In genomic region chr22:50548913-50549790, GRCh38 we compare ENCODE assay signal across 10 cellular contexts. TPM values are rescaled to one million over a fixed set of nuclear protein-coding genes. Genes with fewer than 3 reads are reported as not detected.
A peak's percentile ranks its signal among the peaks of the same experiment; 100 is the strongest.
DNase-seq lines count a peak whose midpoint lies in the region; ATAC-seq and TF ChIP-seq lines count a peak whose summit lies in the region.
"Had no signal": no experiment of that assay in that cellular context is flagged by ENCODE, and none has a peak within 500 bp of the region (broad histone marks: within the 10 kb centered on the region; RNA-seq: fewer than 3 reads in every experiment).

No MANE protein-coding gene starts in this region.

- H3K9me3 Mint-ChIP-seq in CD4-positive, alpha-beta T cell, result no peaks in the 10 kb centered on the region
- H3K9me3 Mint-ChIP-seq in activated naive CD8-positive, alpha-beta T cell treated with anti-CD3 and anti-CD28 coated beads, Interleukin-2, amount 50 U/mL, for 24 hours, result no peaks in the 10 kb centered on the region
- H3K9me3 Mint-ChIP-seq: brain had no signal

- TF ChIP-seq CTCF in CD4-positive, alpha-beta T cell (IDR thresholded peaks at IDR 0.05), result no peak
- no peak for TF ChIP-seq CTCF in neutrophil (IDR thresholded peaks at IDR 0.05)

- no peak for DNase-seq in CD4-positive, alpha-beta T cell
- DNase-seq in GM19238 (ENCODE audit: insufficient read length, low spot score) (peak; percentile 23), NCI-H2227 treated with DMSO at 0.1 percent for 48 hours (lab: John Stamatoyannopoulos, UW) (no peak), SW480 (ENCODE audit: low spot score) (no peak)
- DNase-seq in activated naive CD8-positive, alpha-beta T cell treated with anti-CD3 and anti-CD28 coated beads, Interleukin-2, amount 50 U/mL, for 24 hours, result no peak

- H3K4me3 Mint-ChIP-seq in CD4-positive, alpha-beta T cell, result peak overlapping the region; percentile 77
- peak overlapping the region; percentile 77 for H3K4me3 Mint-ChIP-seq in activated naive CD8-positive, alpha-beta T cell treated with anti-CD3 and anti-CD28 coated beads, Interleukin-2, amount 50 U/mL, for 24 hours
- H3K4me3 Mint-ChIP-seq: brain had no signal

- no peaks in the 10 kb centered on the region for H3K27me3 Mint-ChIP-seq in CD4-positive, alpha-beta T cell
- no peaks in the 10 kb centered on the region for H3K27me3 Mint-ChIP-seq in activated naive CD8-positive, alpha-beta T cell treated with anti-CD3 and anti-CD28 coated beads, Interleukin-2, amount 50 U/mL, for 24 hours

- peaks cover 38% of the 10 kb centered on the region for H3K4me1 Mint-ChIP-seq in CD4-positive, alpha-beta T cell (ENCODE audit: low read depth)
- H3K4me1 Mint-ChIP-seq in activated naive CD8-positive, alpha-beta T cell treated with anti-CD3 and anti-CD28 coated beads, Interleukin-2, amount 50 U/mL, for 24 hours, result peaks cover 39% of the 10 kb centered on the region

- POLR2A ChIA-PET in CD4-positive, alpha-beta T cell (lab: Charles Lee), result interaction anchor here (0.9 to 5.0 kb wide), 17 partner anchors 9 to 359 kb away, joined by 3 to 87 read pairs (median 13); partner anchors contain the start of genes CHKB, LMF2, NCAPH2 and SCO2

- no peaks in the 10 kb centered on the region for H3K27me3 ChIP-seq in CD4-positive, alpha-beta T cell (ENCODE audit: control insufficient read depth, insufficient read depth, low read length)
- H3K27me3 ChIP-seq in neutrophil, result peaks cover 50% of the 10 kb centered on the region

- peak overlapping the region; percentile 73 for H3K27ac Mint-ChIP-seq in CD4-positive, alpha-beta T cell
- peak overlapping the region; percentile 71 for H3K27ac Mint-ChIP-seq in activated naive CD8-positive, alpha-beta T cell treated with anti-CD3 and anti-CD28 coated beads, Interleukin-2, amount 50 U/mL, for 24 hours
- H3K27ac Mint-ChIP-seq: progenitor cell of endocrine pancreas had no signal

- H3K9me3 ChIP-seq in CD4-positive, alpha-beta T cell (ENCODE audit: control insufficient read depth, low read length), result no peaks in the 10 kb centered on the region
- H3K9me3 ChIP-seq in neutrophil, result no peaks in the 10 kb centered on the region

- CTCF ChIA-PET in CD4-positive, alpha-beta T cell (lab: Charles Lee), result interaction anchor here (1.0 to 3.6 kb wide), 9 partner anchors 9 to 71 kb away, joined by 3 to 27 read pairs (median 9); partner anchors contain the start of genes SCO2 and SYCE3

- H3K27ac ChIP-seq in CD4-positive, alpha-beta T cell (ENCODE audit: low read depth, low read length), result peak overlapping the region; percentile 67
- peak overlapping the region; percentile 32 for H3K27ac ChIP-seq in neutrophil

- H3K36me3 Mint-ChIP-seq in CD4-positive, alpha-beta T cell (ENCODE audit: low read depth), result no peaks in the 10 kb centered on the region
- H3K36me3 Mint-ChIP-seq in activated naive CD8-positive, alpha-beta T cell treated with anti-CD3 and anti-CD28 coated beads, Interleukin-2, amount 50 U/mL, for 24 hours (ENCODE audit: low read depth), result no peaks in the 10 kb centered on the region
- H3K36me3 Mint-ChIP-seq: brain had no signal

- H3K4me3 ChIP-seq in neutrophil (ENCODE audit: low read depth in 1 of 2, low read length in 1 of 2), result peak overlapping the region; percentile 52 to 59

- intact Hi-C loops in CD4-positive, alpha-beta T cell (cut with DNase I, micrococcal nuclease), result loop anchor here (2.0 to 5.0 kb wide), 2 partner anchors 33 to 34 kb away; partner anchors contain the start of gene CHKB (in 2 of the 2)

- ATAC-seq in CD4-positive, alpha-beta T cell (ENCODE audit: poor library complexity), result peak; percentile 8
- ATAC-seq in activated naive CD8-positive, alpha-beta T cell treated with anti-CD3 and anti-CD28 coated beads, Interleukin-2, amount 50 U/mL, for 24 hours, result peak; percentile 3
- ATAC-seq in HG03378 (IDR thresholded peaks at IDR 0.05; ENCODE audit: unreplicated experiment), result no peak
- ATAC-seq in GM21390 (IDR thresholded peaks at IDR 0.05; ENCODE audit: unreplicated experiment), result no peak

- peaks cover 22 to 31% of the 10 kb centered on the region in 2 experiments for H3K4me1 ChIP-seq in neutrophil (ENCODE audit: control insufficient read depth in 1 of 2, insufficient read depth in 1 of 2, low read depth in 1 of 2, low read length in 1 of 2)

- no peaks in the 10 kb centered on the region for H3K36me3 ChIP-seq in neutrophil

RNA-seq across cellular contexts. Expression of gene KLHDC7B, which starts 3.5 kb away (rescaled TPM):
- 1 to 10 TPM; 2.3 TPM for total RNA-seq in CD4-positive, alpha-beta T cell
- total RNA-seq: progenitor cell of endocrine pancreas had no signal

RNA-seq across cellular contexts. Expression of gene SYCE3, which starts 13.6 kb away (rescaled TPM):
- not detected for total RNA-seq in CD4-positive, alpha-beta T cell
- total RNA-seq: progenitor cell of endocrine pancreas had no signal

RNA-seq across cellular contexts. Expression of gene TYMP, which starts 19.3 kb away (rescaled TPM):
- 10 to 100 TPM in 1 of 2 experiments, 1 to 10 TPM in 1; 9.9 to 10.0 TPM for total RNA-seq in CD4-positive, alpha-beta T cell

RNA-seq across cellular contexts. Expression of gene SCO2, which starts 23.8 kb away (rescaled TPM):
- 1 to 10 TPM in 1 of 2 experiments, under 1 TPM in 1; 0.61 to 5.6 TPM for total RNA-seq in CD4-positive, alpha-beta T cell

RNA-seq across cellular contexts. Expression of gene CPT1B, which starts 29.1 kb away (rescaled TPM):
- total RNA-seq in CD4-positive, alpha-beta T cell, result 10 to 100 TPM; 59.1 to 68.3 TPM

Comparison
In these comparisons a context has a peak if more than half of its experiments do, and no peak if none do; other contexts are left out.
1. ATAC-seq: peak in CD4-positive, alpha-beta T cell (single experiment) and activated naive CD8-positive, alpha-beta T cell treated with anti-CD3 and anti-CD28 coated beads, Interleukin-2, amount 50 U/mL, for 24 hours (single experiment); none in HG03378 (single experiment) and GM21390 (single experiment).